ENCODE assay signal across 11 cellular contexts in the genomic region with DNA sequence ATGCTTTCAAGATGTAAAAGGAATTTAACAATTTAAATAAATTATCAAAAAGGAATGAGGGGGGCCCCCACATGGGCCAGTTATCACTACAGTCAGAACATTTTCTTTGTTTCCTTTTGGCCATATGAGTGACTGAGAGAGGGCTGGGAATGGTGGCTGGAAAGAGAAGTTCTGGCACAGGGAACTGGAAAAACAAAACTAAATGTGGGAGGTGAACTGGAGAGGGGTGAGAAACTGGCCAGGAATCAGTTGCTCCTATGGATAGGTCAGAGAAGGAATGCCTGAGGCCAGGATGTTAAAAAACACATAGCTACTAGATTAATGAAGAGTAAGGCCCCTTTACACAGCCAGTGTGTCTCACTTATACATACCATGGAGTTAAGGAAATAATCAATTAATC.
DNase-seq lines count a peak whose midpoint lies in the region; ATAC-seq and TF ChIP-seq lines count a peak whose summit lies in the region.
"Had no signal": no experiment of that assay in that cellular context is flagged by ENCODE, and none has a peak within 500 bp of the region (broad histone marks: within the 10 kb centered on the region; RNA-seq: fewer than 3 reads in every experiment).

No MANE protein-coding gene starts in this region.

- H2BK5ac ChIP-seq in mesenchymal stem cell (ENCODE audit: low read depth, low read length, poor library complexity, severe bottlenecking) = no peak overlapping the region

- no peak overlapping the region for H3K4me3 Mint-ChIP-seq in activated T-cell treated with anti-CD3 and anti-CD28 coated beads, Interleukin-2, amount 50 U/mL, for 24 hours
- no peak overlapping the region for H3K4me3 Mint-ChIP-seq in activated CD4-positive, alpha-beta memory T cell treated with anti-CD3 and anti-CD28 coated beads for 36 hours

- no peaks in the 10 kb centered on the region for H3K79me1 ChIP-seq in mesenchymal stem cell (replicated peaks; ENCODE audit: low read length, poor library complexity, severe bottlenecking)

- H3K27ac ChIP-seq in coronary artery = peak overlapping the region in 1 of 2 donors; percentile 51
- peak overlapping the region; percentile 45 for H3K27ac ChIP-seq in mesenchymal stem cell (ENCODE audit: low read length, poor library complexity, severe bottlenecking)
- peak overlapping the region; percentile 76 for H3K27ac ChIP-seq in subcutaneous abdominal adipose tissue (ENCODE audit: low read depth, low read length)
- H3K27ac ChIP-seq: HL-60 had no signal

- H3K4me1 Mint-ChIP-seq in activated T-cell treated with anti-CD3 and anti-CD28 coated beads, Interleukin-2, amount 50 U/mL, for 24 hours (ENCODE audit: low read depth) = peaks cover 89% of the 10 kb centered on the region
- peaks cover 87% of the 10 kb centered on the region for H3K4me1 Mint-ChIP-seq in activated CD4-positive, alpha-beta memory T cell treated with anti-CD3 and anti-CD28 coated beads for 36 hours (ENCODE audit: low read depth)

- CTCF ChIA-PET in activated CD4-positive, alpha-beta memory T cell treated with anti-CD3 and anti-CD28 coated beads for 36 hours (lab: Charles Lee) = no interaction called here

- H3K18ac ChIP-seq in mesenchymal stem cell (ENCODE audit: low read depth in 1 of 2, low read length in 2 of 2) = peak overlapping the region in 1 of 2 experiments; percentile 66

- H2BK120ac ChIP-seq in mesenchymal stem cell (ENCODE audit: low read depth, low read length) = no peak overlapping the region

- H3K9me3 Mint-ChIP-seq in activated T-cell treated with anti-CD3 and anti-CD28 coated beads, Interleukin-2, amount 50 U/mL, for 24 hours = no peaks in the 10 kb centered on the region
- no peaks in the 10 kb centered on the region for H3K9me3 Mint-ChIP-seq in activated CD4-positive, alpha-beta memory T cell treated with anti-CD3 and anti-CD28 coated beads for 36 hours

- peak overlapping the region; percentile 12 for H3K4me3 ChIP-seq in coronary artery
- no peak overlapping the region for H3K4me3 ChIP-seq in mesenchymal stem cell (ENCODE audit: insufficient read depth in 1 of 2, low read depth in 1 of 2, low read length in 2 of 2)
- no peak overlapping the region for H3K4me3 ChIP-seq in subcutaneous abdominal adipose tissue (ENCODE audit: low read depth in 1 of 5, low read length in 5 of 5)

- H2BK15ac ChIP-seq in mesenchymal stem cell (ENCODE audit: low read depth, poor library complexity, severe bottlenecking) = no peak overlapping the region

- peak overlapping the region; percentile 24 for H3K4me2 ChIP-seq in mesenchymal stem cell (ENCODE audit: low read length, poor library complexity, severe bottlenecking)

- POLR2A ChIA-PET in activated CD4-positive, alpha-beta memory T cell treated with anti-CD3 and anti-CD28 coated beads for 36 hours (lab: Charles Lee) = no interaction called here

- peak overlapping the region; percentile 67 for H3K27ac Mint-ChIP-seq in activated T-cell treated with anti-CD3 and anti-CD28 coated beads, Interleukin-2, amount 50 U/mL, for 24 hours
- no peak overlapping the region for H3K27ac Mint-ChIP-seq in activated CD4-positive, alpha-beta memory T cell treated with anti-CD3 and anti-CD28 coated beads for 36 hours

- H3K14ac ChIP-seq in mesenchymal stem cell (ENCODE audit: low read length in 2 of 2) = no peak overlapping the region

- peaks cover 22% of the 10 kb centered on the region for H3K4me1 ChIP-seq in mesenchymal stem cell (ENCODE audit: control insufficient read depth, insufficient read depth, low read depth, low read length)
- peaks cover 22 to 91% (median 81%) of the 10 kb centered on the region in 5 donors for H3K4me1 ChIP-seq in subcutaneous abdominal adipose tissue (ENCODE audit: control insufficient read depth in 5 of 5, insufficient read depth in 5 of 5, low read length in 5 of 5)

- no peaks in the 10 kb centered on the region for H3K27me3 Mint-ChIP-seq in activated T-cell treated with anti-CD3 and anti-CD28 coated beads, Interleukin-2, amount 50 U/mL, for 24 hours
- no peaks in the 10 kb centered on the region for H3K27me3 Mint-ChIP-seq in activated CD4-positive, alpha-beta memory T cell treated with anti-CD3 and anti-CD28 coated beads for 36 hours

- no peak overlapping the region for H4K8ac ChIP-seq in mesenchymal stem cell (ENCODE audit: low read length)

- no peaks in the 10 kb centered on the region for H3K27me3 ChIP-seq in mesenchymal stem cell (ENCODE audit: control insufficient read depth in 1 of 2, insufficient read depth in 1 of 2, low read length in 2 of 2)
- no peaks in the 10 kb centered on the region for H3K27me3 ChIP-seq in subcutaneous abdominal adipose tissue (ENCODE audit: control insufficient read depth in 5 of 5, insufficient read depth in 4 of 5, low read length in 5 of 5)

- H3K9me3 ChIP-seq in mesenchymal stem cell (ENCODE audit: control insufficient read depth, low read length) = no peaks in the 10 kb centered on the region
- no peaks in the 10 kb centered on the region for H3K9me3 ChIP-seq in subcutaneous abdominal adipose tissue (ENCODE audit: control insufficient read depth in 5 of 5, low read length in 5 of 5)

- no peak overlapping the region for H2AK5ac ChIP-seq in mesenchymal stem cell (ENCODE audit: low read length, severe bottlenecking)

- intact Hi-C loops in activated CD4-positive, alpha-beta memory T cell treated with anti-CD3 and anti-CD28 coated beads for 36 hours (cut with micrococcal nuclease) = no loop called here

- peak overlapping the region; percentile 23 for H3K9ac ChIP-seq in mesenchymal stem cell (ENCODE audit: low read length)
- H3K9ac ChIP-seq in subcutaneous abdominal adipose tissue (ENCODE audit: low read length in 5 of 5) = peak overlapping the region in 2 of 5 donors; percentile 6 to 7

- peaks cover 6% of the 10 kb centered on the region for H3K36me3 Mint-ChIP-seq in activated T-cell treated with anti-CD3 and anti-CD28 coated beads, Interleukin-2, amount 50 U/mL, for 24 hours (ENCODE audit: low read depth)
- no peaks in the 10 kb centered on the region for H3K36me3 Mint-ChIP-seq in activated CD4-positive, alpha-beta memory T cell treated with anti-CD3 and anti-CD28 coated beads for 36 hours

- ATAC-seq in esophagus mucosa = no peak

- H2BK12ac ChIP-seq in mesenchymal stem cell (ENCODE audit: low read length in 2 of 2) = no peak overlapping the region

- no peak for TF ChIP-seq CTCF in coronary artery (IDR thresholded peaks at IDR 0.05)

- no peak overlapping the region for H3K4ac ChIP-seq in mesenchymal stem cell (ENCODE audit: low read depth in 1 of 2, low read length in 2 of 2)

- no peak overlapping the region for H4K91ac ChIP-seq in mesenchymal stem cell (ENCODE audit: low read length)

- DNase-seq in activated T-cell treated with anti-CD3 and anti-CD28 coated beads, Interleukin-2, amount 50 U/mL, for 24 hours = no peak
- no peak for DNase-seq in activated T-cell treated with anti-CD3 and anti-CD28 coated beads, Interleukin-2, amount 50 U/mL, for 48 hours
- DNase-seq in coronary artery (ENCODE audit: low spot score) (no peak), mesenchymal stem cell (peak; percentile 35), SHP77 (lab: John Stamatoyannopoulos, UW) (no peak)
- no peak for DNase-seq in activated CD4-positive, alpha-beta memory T cell treated with anti-CD3 and anti-CD28 coated beads for 36 hours
- DNase-seq: activated effector memory CD4-positive, alpha-beta T cell treated with Interleukin-2 at 50 U/mL for 16 hours; NCI-H1436 treated with DMSO at 0.1 percent for 48 hours had no signal

- H2AFZ ChIP-seq in mesenchymal stem cell (ENCODE audit: low read depth, low read length) = no peak overlapping the region

- no peak overlapping the region for H3K23ac ChIP-seq in mesenchymal stem cell (ENCODE audit: low read length in 2 of 2)

- H3K36me3 ChIP-seq in mesenchymal stem cell (ENCODE audit: control insufficient read depth in 1 of 2, insufficient read depth in 2 of 2, low read depth in 1 of 2, low read length in 2 of 2) = peaks cover 2 to 9% of the 10 kb centered on the region in 2 experiments
- no peaks in the 10 kb centered on the region for H3K36me3 ChIP-seq in subcutaneous abdominal adipose tissue (ENCODE audit: control insufficient read depth in 5 of 5, insufficient read depth in 5 of 5, low read length in 5 of 5)
